ENCODE assay signal across 10 cellular contexts in genomic region chr2:25305809-25306208, GRCh38. TPM values are rescaled to one million over a fixed set of nuclear protein-coding genes. Genes with fewer than 3 reads are reported as not detected.
DNase-seq lines count a peak whose midpoint lies in the region; ATAC-seq, FAIRE-seq and TF ChIP-seq lines count a peak whose summit lies in the region.
"Had no signal": no experiment of that assay in that cellular context is flagged by ENCODE, and none has a peak within 500 bp of the region (broad histone marks: within the 10 kb centered on the region; RNA-seq: fewer than 3 reads in every experiment).

No MANE protein-coding gene starts in this region.

- H3K4me3 ChIP-seq in BLaER1 treated with 17β-estradiol and CSF1 and Interleukin-3, amounts not matched to agents 10 nM and 100 nM = peak overlapping the region in 5 of 10 experiments; percentile 3 to 44 (median 17); a peak in 6 of 20 replicates
- H3K4me3 ChIP-seq in naive thymus-derived CD4-positive, alpha-beta T cell (ENCODE audit: low read length) = no peak overlapping the region
- H3K4me3 ChIP-seq: prostate gland had no signal

- H3K36me3 ChIP-seq in BLaER1 treated with 17β-estradiol and CSF1 and Interleukin-3, amounts not matched to agents 10 nM and 100 nM = peaks cover 0 to 26% (median 18%) of the 10 kb centered on the region in 11 experiments; a peak in 15 of 22 replicates
- peaks cover 0 to 59% (median 17%) of the 10 kb centered on the region in 3 experiments for H3K36me3 ChIP-seq in naive thymus-derived CD4-positive, alpha-beta T cell (ENCODE audit: control insufficient read depth in 2 of 3, insufficient read depth in 3 of 3, low read length in 3 of 3)
- H3K36me3 ChIP-seq: prostate gland had no signal

- peaks cover 0 to 31% (median 5%) of the 10 kb centered on the region in 5 donors for H3K36me3 Mint-ChIP-seq in naive thymus-derived CD4-positive, alpha-beta T cell
- H3K36me3 Mint-ChIP-seq in chondrocyte (ENCODE audit: low read depth) (peaks cover 10% of the 10 kb centered on the region), type B pancreatic cell (peaks cover 18% of the 10 kb centered on the region)

- H3K27me3 ChIP-seq in BLaER1 treated with 17β-estradiol and CSF1 and Interleukin-3, amounts not matched to agents 10 nM and 100 nM = peaks cover 0 to 3% (median 0%) of the 10 kb centered on the region in 11 experiments; a peak in 1 of 22 replicates
- no peaks in the 10 kb centered on the region for H3K27me3 ChIP-seq in naive thymus-derived CD4-positive, alpha-beta T cell (ENCODE audit: control insufficient read depth in 2 of 2, insufficient read depth in 2 of 2, low read length in 2 of 2)

- intact Hi-C loops in naive thymus-derived CD4-positive, alpha-beta T cell (cut with micrococcal nuclease) = no loop called here

- peak overlapping the region in 6 of 10 donors; percentile 7 to 59 (median 36) for H3K4me3 Mint-ChIP-seq in naive thymus-derived CD4-positive, alpha-beta T cell
- H3K4me3 Mint-ChIP-seq in chondrocyte (ENCODE audit: unreplicated experiment) (no peak overlapping the region), type B pancreatic cell (no peak overlapping the region)

- POLR2A ChIA-PET in naive thymus-derived CD4-positive, alpha-beta T cell (lab: Charles Lee) = interaction anchor here (0.7 to 3.3 kb wide), 6 partner anchors 8 to 43 kb away, joined by 3 to 19 read pairs (median 4); no protein-coding TSS in a partner anchor

- peak overlapping the region; percentile 83 to 98 (median 95) for H3K4me2 ChIP-seq in BLaER1 treated with 17β-estradiol and CSF1 and Interleukin-3, amounts not matched to agents 10 nM and 100 nM

- no peaks in the 10 kb centered on the region for H3K9me3 ChIP-seq in BLaER1 treated with 17β-estradiol and CSF1 and Interleukin-3, amounts not matched to agents 10 nM and 100 nM (replicated peaks in 1 of 11)
- H3K9me3 ChIP-seq in naive thymus-derived CD4-positive, alpha-beta T cell (ENCODE audit: control insufficient read depth in 2 of 3, low read length in 3 of 3) = no peaks in the 10 kb centered on the region
- H3K9me3 ChIP-seq: Caco-2, prostate gland had no signal

- H3K27ac ChIP-seq in BLaER1 treated with 17β-estradiol and CSF1 and Interleukin-3, amounts not matched to agents 10 nM and 100 nM = peak overlapping the region in 8 of 11 experiments; percentile 39 to 87 (median 72); a peak in 17 of 22 replicates
- H3K27ac ChIP-seq in naive thymus-derived CD4-positive, alpha-beta T cell (ENCODE audit: low read depth, low read length) = peak overlapping the region; percentile 56
- H3K27ac ChIP-seq: prostate gland had no signal

- H3K4me1 ChIP-seq in BLaER1 treated with 17β-estradiol and CSF1 and Interleukin-3, amounts not matched to agents 10 nM and 100 nM = peaks cover 94 to 100% (median 100%) of the 10 kb centered on the region in 10 experiments
- H3K4me1 ChIP-seq in naive thymus-derived CD4-positive, alpha-beta T cell (ENCODE audit: control insufficient read depth in 2 of 2, insufficient read depth in 2 of 2, low read length in 2 of 2) = peaks cover 20 to 44% of the 10 kb centered on the region in 2 donors

- ATAC-seq in naive thymus-derived CD4-positive, alpha-beta T cell = no peak

- CTCF ChIA-PET in naive thymus-derived CD4-positive, alpha-beta T cell (lab: Charles Lee) = interaction anchor here (1.6 to 2.9 kb wide), 3 partner anchors 9 to 32 kb away, joined by 5 to 11 read pairs (median 6); no protein-coding TSS in a partner anchor

- FAIRE-seq in RCC 7860 (lab: Jason Lieb, UNC) = no peak

- no peaks in the 10 kb centered on the region for H3K27me3 Mint-ChIP-seq in naive thymus-derived CD4-positive, alpha-beta T cell
- H3K27me3 Mint-ChIP-seq in chondrocyte (ENCODE audit: low read depth) (no peaks in the 10 kb centered on the region), type B pancreatic cell (no peaks in the 10 kb centered on the region)

- H4K20me1 ChIP-seq in BLaER1 treated with 17β-estradiol and CSF1 and Interleukin-3, amounts not matched to agents 10 nM and 100 nM = peaks cover 56 to 88% (median 79%) of the 10 kb centered on the region in 11 experiments

- DNase-seq in NCI-H1436 treated with DMSO at 0.1 percent for 48 hours (lab: John Stamatoyannopoulos, UW) = peak; percentile 26
- DNase-seq in cerebellar cortex (ENCODE audit: low spot score) = peak; percentile 70
- no peak for DNase-seq in naive thymus-derived CD4-positive, alpha-beta T cell
- no peak for DNase-seq in RCC 7860 (ENCODE audit: low spot score)
- no peak for DNase-seq in chondrocyte (ENCODE audit: low spot score)
- DNase-seq in LoVo (ENCODE audit: low spot score) = no peak
- DNase-seq in type B pancreatic cell (ENCODE audit: extremely low spot score, unreplicated experiment) = no peak
- DNase-seq: Caco-2 had no signal

- H3K9ac ChIP-seq in BLaER1 treated with 17β-estradiol and CSF1 and Interleukin-3, amounts not matched to agents 10 nM and 100 nM = peak overlapping the region in 8 of 11 experiments; percentile 40 to 77 (median 56); a peak in 14 of 22 replicates

- H3K4me1 Mint-ChIP-seq in naive thymus-derived CD4-positive, alpha-beta T cell = peaks cover 47 to 89% (median 72%) of the 10 kb centered on the region in 7 donors
- H3K4me1 Mint-ChIP-seq in chondrocyte (ENCODE audit: low read depth) (peaks cover 26% of the 10 kb centered on the region), type B pancreatic cell (ENCODE audit: unreplicated experiment) (peaks cover 38% of the 10 kb centered on the region)

- no peaks in the 10 kb centered on the region for H3K9me3 Mint-ChIP-seq in naive thymus-derived CD4-positive, alpha-beta T cell
- H3K9me3 Mint-ChIP-seq in chondrocyte (ENCODE audit: low read depth) (no peaks in the 10 kb centered on the region), type B pancreatic cell (no peaks in the 10 kb centered on the region)

- no peak for TF ChIP-seq CTCF in chondrocyte (IDR thresholded peaks at IDR 0.05)
- no peak for TF ChIP-seq CTCF in type B pancreatic cell (conservative IDR thresholded peaks at IDR 0.05)

- peak overlapping the region in 8 of 9 donors; percentile 77 to 92 (median 84) for H3K27ac Mint-ChIP-seq in naive thymus-derived CD4-positive, alpha-beta T cell
- H3K27ac Mint-ChIP-seq in chondrocyte (ENCODE audit: unreplicated experiment) (no peak overlapping the region), type B pancreatic cell (no peak overlapping the region)

RNA-seq across cellular contexts. Expression of gene DNMT3A, which starts 35.9 kb away (rescaled TPM):
- total RNA-seq in naive thymus-derived CD4-positive, alpha-beta T cell = 100 to 1,000 TPM in 3 of 5 experiments, 10 to 100 TPM in 2; 78.9 to 117 (median 106) TPM
- polyA plus RNA-seq in naive thymus-derived CD4-positive, alpha-beta T cell = 10 to 100 TPM; 19.4 to 29.0 TPM
- total RNA-seq in chondrocyte = 43.9 to 56.7 TPM (median 45.4 TPM) in 3 replicates
- 97.6 and 139 TPM in 2 replicates for total RNA-seq in type B pancreatic cell (ENCODE audit: low replicate concordance)

Comparison
In these comparisons a context has a peak if more than half of its experiments do, and no peak if none do; other contexts are left out.
1. DNase-seq: peak in NCI-H1436 treated with DMSO at 0.1 percent for 48 hours (single experiment) and cerebellar cortex (single experiment); none in naive thymus-derived CD4-positive, alpha-beta T cell (0 of 9), RCC 7860 (single experiment), chondrocyte (single experiment), LoVo (single experiment) and type B pancreatic cell (single experiment).
2. H3K27ac Mint-ChIP-seq: peak in naive thymus-derived CD4-positive, alpha-beta T cell (8 of 9); none in chondrocyte (single experiment) and type B pancreatic cell (single experiment).
3. H3K4me3 Mint-ChIP-seq: peak in naive thymus-derived CD4-positive, alpha-beta T cell (6 of 10); none in chondrocyte (single experiment) and type B pancreatic cell (single experiment).